In genomic region chr1:162619076-162619475, GRCh38 we compare ENCODE assay signal across 25 cellular contexts. TPM values are rescaled to one million over a fixed set of nuclear protein-coding genes. Genes with fewer than 3 reads are reported as not detected.
A peak's percentile ranks its signal among the peaks of the same experiment; 100 is the strongest.
DNase-seq lines count a peak whose midpoint lies in the region; FAIRE-seq and TF ChIP-seq lines count a peak whose summit lies in the region.
"Had no signal": no experiment of that assay in that cellular context is flagged by ENCODE, and none has a peak within 500 bp of the region (broad histone marks: within the 10 kb centered on the region; RNA-seq: fewer than 3 reads in every experiment).

No MANE protein-coding gene starts in this region.

- no peaks in the 10 kb centered on the region for H3K27me3 ChIP-seq in transverse colon
- H3K27me3 ChIP-seq: BLaER1 treated with 17β-estradiol and CSF1 and Interleukin-3, amounts not matched to agents 10 nM and 100 nM had no signal

- TF ChIP-seq EP300 in transverse colon (IDR thresholded peaks at IDR 0.05; ENCODE audit: low read depth), result no peak

- no peak for TF ChIP-seq POLR2A in transverse colon (IDR thresholded peaks at IDR 0.05)

- H3K4me1 ChIP-seq in transverse colon, result no peaks in the 10 kb centered on the region
- H3K4me1 ChIP-seq: A549; BLaER1 treated with 17β-estradiol and CSF1 and Interleukin-3, amounts not matched to agents 10 nM and 100 nM had no signal

- no peak for TF ChIP-seq CTCF in transverse colon (IDR thresholded peaks at IDR 0.05)

- no peak overlapping the region for H3K4me3 ChIP-seq in transverse colon
- H3K4me3 ChIP-seq: A549; BLaER1 treated with 17β-estradiol and CSF1 and Interleukin-3, amounts not matched to agents 10 nM and 100 nM; GM12878 had no signal

- intact Hi-C loops in transverse colon (cut with DNase I; ENCODE audit: low total_unique reads), result loop anchor here (10.0 kb wide), 1 partner anchor 186 kb away; no protein-coding TSS in a partner anchor

- no peak overlapping the region for H3K27ac ChIP-seq in transverse colon
- H3K27ac ChIP-seq: A549; BLaER1 treated with 17β-estradiol and CSF1 and Interleukin-3, amounts not matched to agents 10 nM and 100 nM; C4-2B had no signal

- FAIRE-seq in TTC549 (lab: Jason Lieb, UNC), result peak; percentile 71
- FAIRE-seq: A549, GM12878, GM12892, GM18507 had no signal

- H3K36me3 ChIP-seq in transverse colon, result no peaks in the 10 kb centered on the region

- DNase-seq in COLO829 (ENCODE audit: low spot score), result peak; percentile 58
- peak; percentile 59 for DNase-seq in fibroblast of peridontal ligament (ENCODE audit: extremely low read depth)
- DNase-seq in NCI-H187 treated with DMSO at 0.1 percent for 48 hours (lab: John Stamatoyannopoulos, UW), result no peak
- no peak for DNase-seq in transverse colon
- no peak for DNase-seq in cerebellar nuclear complex (lab: John Stamatoyannopoulos, UW)
- DNase-seq in iPS-NIHi7 (ENCODE audit: extremely low spot score), result no peak
- DNase-seq: 8988T; AML-193; CD4-positive, alpha-beta T cell; CD8-positive, alpha-beta T cell; COR-L47; DMS 273 treated with DMSO at 0.1 percent for 48 hours; DMS153; DMS53; DMS79; DND-41; EL; GDM1 had no signal

- in situ Hi-C loops in transverse colon (cut with MboI; ENCODE audit: low pct_ligation_motif_present in 1 of 4, low pct_unique_long_range_greater_than_20kb in 1 of 4, low sequenced_read_pairs in 3 of 4), result loop anchor here in 3 of 4 donors (10.0 to 25.0 kb wide), 2 partner anchors 168 to 186 kb away; partner anchors contain the start of gene HSD17B7 (in 2 of the 3)

- H3K9me3 ChIP-seq in transverse colon, result peaks cover 6 to 14% of the 10 kb centered on the region in 2 donors

- 91 to 92% methylated on average over 3 of the region's 3 CpGs for WGBS in transverse colon (ENCODE audit: low coverage in 1 of 2), 2 donors

RNA-seq across cellular contexts. Expression of gene DDR2, which starts 13.2 kb away (rescaled TPM):
- total RNA-seq in transverse colon, result 10 to 100 TPM; 33.3 to 54.1 (median 42.2) TPM

RNA-seq across cellular contexts. Expression of gene UAP1, which starts 57.6 kb away (rescaled TPM):
- total RNA-seq in transverse colon, result 100 to 1,000 TPM in 3 of 4 donors, 10 to 100 TPM in 1; 95.0 to 131 (median 117) TPM

Comparison
In these comparisons a context has a peak if more than half of its experiments do, and no peak if none do; other contexts are left out.
1. DNase-seq: peak in COLO829 (single experiment) and fibroblast of peridontal ligament (single experiment); none in NCI-H187 treated with DMSO at 0.1 percent for 48 hours (single experiment), transverse colon (single experiment), cerebellar nuclear complex (0 of 2) and iPS-NIHi7 (single experiment).